ENCODE assay signal across 21 cellular contexts in genomic region chr1:177429234-177429633, GRCh38.
"Had no signal": no experiment of that assay in that cellular context is flagged by ENCODE, and none has a peak within 500 bp of the region (broad histone marks: within the 10 kb centered on the region; RNA-seq: fewer than 3 reads in every experiment).

No MANE protein-coding gene starts in this region.

- H3K27ac ChIP-seq: body of pancreas, colonic mucosa, right atrium auricular region, thyroid gland, uterus had no signal

- ATAC-seq: activated T-cell treated with anti-CD3 and anti-CD28 coated beads, Interleukin-2, amount 50 U/mL, for 72 hours; body of pancreas; left ventricle myocardium superior; natural killer cell; stimulated activated memory B cell treated with anti-CD40 and anti-IgM and Interleukin-4, amounts not matched to agents 10 μg/mL and 1 μg/mL and 100 μg/mL, for 72 hours had no signal

- H3K27me3 ChIP-seq: body of pancreas, colonic mucosa, right atrium auricular region, thyroid gland, uterus had no signal

- H3K36me3 ChIP-seq: colonic mucosa, right atrium auricular region, thyroid gland, uterus had no signal

- H3K4me3 ChIP-seq: body of pancreas, colonic mucosa, right atrium auricular region, thyroid gland, uterus had no signal

- H3K9me3 ChIP-seq: body of pancreas, colonic mucosa, right atrium auricular region, thyroid gland, uterus had no signal

- H3K4me1 ChIP-seq: body of pancreas, colonic mucosa, right atrium auricular region, thyroid gland, uterus had no signal

- DNase-seq: activated CD4-positive, alpha-beta T cell treated with anti-CD3 and anti-CD28 coated beads, Interleukin-2, amount 10 ng/mL, durations not matched to agents 24 days and 14 days; activated CD8-positive, alpha-beta memory T cell treated with anti-CD3 and anti-CD28 coated beads, Interleukin-2, amount 50 U/mL, for 48 hours; activated gamma-delta T cell; activated naive CD8-positive, alpha-beta T cell treated with anti-CD3 and anti-CD28 coated beads for 36 hours; activated T-cell treated with anti-CD3 and anti-CD28 coated beads, Interleukin-2, amount 50 U/mL, for 72 hours; amygdala; body of pancreas; central memory CD4-positive, alpha-beta T cell; colonic mucosa; foreskin fibroblast; kidney glomerular epithelial cell; left ventricle myocardium superior; mesenchymal stem cell; natural killer cell; nucleus accumbens; stimulated activated CD4-positive, alpha-beta T cell treated with anti-CD3 and anti-CD28 coated beads, Interleukin-2, amount 100 ng/mL, for 48 hours; T-helper 9 cell; thyroid gland; uterus had no signal
